32 cellular contexts compared by ENCODE assay signal in genomic region chr2:237660381-237660900, GRCh38. TPM values are rescaled to one million over a fixed set of nuclear protein-coding genes. Genes with fewer than 3 reads are reported as not detected.
DNase-seq lines count a peak whose midpoint lies in the region; ATAC-seq, FAIRE-seq and TF ChIP-seq lines count a peak whose summit lies in the region.
"Had no signal": no experiment of that assay in that cellular context is flagged by ENCODE, and none has a peak within 500 bp of the region (broad histone marks: within the 10 kb centered on the region; RNA-seq: fewer than 3 reads in every experiment).

No MANE protein-coding gene starts in this region.

- ATAC-seq in body of pancreas (no peak), pancreas (peak in 1 of 4 donors; percentile 2), upper lobe of right lung (no peak), HG02981 (IDR thresholded peaks at IDR 0.05; ENCODE audit: unreplicated experiment) (no peak)
- ATAC-seq: activated CD8-positive, alpha-beta T cell treated with anti-CD3 and anti-CD28 coated beads, Interleukin-2, amount 10 ng/mL, durations not matched to agents 7 days and 5 days; CD8-positive, alpha-beta T cell; left lobe of liver; T-cell had no signal

- DNase-seq in NCI-H82 (lab: John Stamatoyannopoulos, UW) = peak; percentile 26
- DNase-seq in NCI-H82 treated with DMSO at 0.1 percent for 48 hours (lab: John Stamatoyannopoulos, UW; ENCODE audit: unreplicated experiment) = no peak
- no peak for DNase-seq in body of pancreas
- no peak for DNase-seq in pancreas
- peak; percentile 25 for DNase-seq in upper lobe of right lung
- DNase-seq in HCEC 1CT = no peak
- no peak for DNase-seq in NK-92 treated with Interleukin-12 subunit alpha and Interleukin-12 subunit beta, amount 100 ng/mL, for 24 hours (lab: John Stamatoyannopoulos, UW)
- DNase-seq: activated CD4-positive, alpha-beta T cell treated with anti-CD3 and anti-CD28 coated beads for 1 hour; activated CD8-positive, alpha-beta T cell treated with anti-CD3 and anti-CD28 coated beads, Interleukin-2, amount 10 ng/mL, durations not matched to agents 7 days and 5 days; activated effector memory CD4-positive, alpha-beta T cell treated with Interleukin-2 at 50 U/mL for 16 hours; activated T-cell treated with anti-CD3 and anti-CD28 coated beads for 4 hours; anterior cingulate cortex; caudate nucleus; endodermal cell; esophagus squamous epithelium; foreskin melanocyte; immature natural killer cell; IMR-90; naive B cell; NCI-H1092; NCI-H1694 treated with DMSO at 0.1 percent for 48 hours; NCI-H2171 treated with DMSO at 0.1 percent for 48 hours; NCI-H510A treated with DMSO at 0.1 percent for 48 hours; occipital lobe; stimulated activated CD4-positive, alpha-beta T cell treated with anti-CD3 and anti-CD28 coated beads, Interleukin-1b, Interleukin-23, amount 100 ng/mL, for 48 hours; T-cell had no signal

- H3K4me3 ChIP-seq in body of pancreas (no peak overlapping the region), pancreas (no peak overlapping the region), upper lobe of right lung (no peak overlapping the region)
- H3K4me3 ChIP-seq: esophagus squamous epithelium, SJSA1, smooth muscle cell had no signal

- H3K27me3 ChIP-seq in body of pancreas (no peaks in the 10 kb centered on the region), pancreas (no peaks in the 10 kb centered on the region), upper lobe of right lung (no peaks in the 10 kb centered on the region)
- H3K27me3 ChIP-seq: SJSA1 had no signal

- H3K27ac ChIP-seq in body of pancreas (peak overlapping the region; percentile 15 to 84 (median 48)), pancreas (peak overlapping the region in 3 of 4 donors; percentile 43 to 53 (median 44)), upper lobe of right lung (no peak overlapping the region)
- H3K27ac ChIP-seq: SJSA1 had no signal

- peaks cover 34% of the 10 kb centered on the region for H3K4me1 ChIP-seq in body of pancreas
- peaks cover 0 to 6% (median 6%) of the 10 kb centered on the region in 3 donors for H3K4me1 ChIP-seq in pancreas
- H3K4me1 ChIP-seq in upper lobe of right lung = peaks cover 17% of the 10 kb centered on the region
- H3K4me1 ChIP-seq: SJSA1 had no signal

- WGBS in body of pancreas, 2 donors = 43 to 49% methylated on average over 5 of the region's 5 CpGs
- 41% methylated on average over 5 of the region's 5 CpGs for WGBS in pancreas, 2 donors

- intact Hi-C loops in body of pancreas (cut with DNase I) (no loop called here), pancreas (cut with DNase I) (no loop called here), upper lobe of right lung (cut with DNase I) (no loop called here)

- H3K9me3 ChIP-seq in body of pancreas (no peaks in the 10 kb centered on the region), pancreas (no peaks in the 10 kb centered on the region), upper lobe of right lung (no peaks in the 10 kb centered on the region)
- H3K9me3 ChIP-seq: esophagus squamous epithelium, SJSA1 had no signal

- H3K36me3 ChIP-seq in body of pancreas (replicated peaks in 1 of 2; ENCODE audit: insufficient read depth in 1 of 2, low read depth in 2 of 2) (no peaks in the 10 kb centered on the region), pancreas (no peaks in the 10 kb centered on the region), upper lobe of right lung (no peaks in the 10 kb centered on the region)
- H3K36me3 ChIP-seq: esophagus squamous epithelium had no signal

- no peak for FAIRE-seq in pancreas (lab: Jason Lieb, UNC)
- FAIRE-seq: urothelium cell line had no signal

- TF ChIP-seq CTCF in body of pancreas (IDR thresholded peaks at IDR 0.05) (no peak), pancreas (IDR thresholded peaks at IDR 0.05) (no peak), upper lobe of right lung (IDR thresholded peaks at IDR 0.05) (no peak)

- TF ChIP-seq POLR2A in body of pancreas (IDR thresholded peaks at IDR 0.05) = no peak

RNA-seq across cellular contexts. Expression of gene LRRFIP1, which starts 33.1 kb away (rescaled TPM):
- 10 to 100 TPM; 49.8 to 57.1 TPM for total RNA-seq in body of pancreas
- 10 to 100 TPM; 18.4 to 55.0 (median 33.4) TPM for total RNA-seq in pancreas
- 10 to 100 TPM; 22.3 to 33.7 TPM for polyA plus RNA-seq in pancreas
- total RNA-seq in upper lobe of right lung = 178 TPM

Comparison
In these comparisons a context has a peak if more than half of its experiments do, and no peak if none do; other contexts are left out.
1. DNase-seq: peak in NCI-H82 (single experiment) and upper lobe of right lung (single experiment); none in NCI-H82 treated with DMSO at 0.1 percent for 48 hours (single experiment), body of pancreas (0 of 4), pancreas (0 of 6), HCEC 1CT (single experiment) and NK-92 treated with Interleukin-12 subunit alpha and Interleukin-12 subunit beta, amount 100 ng/mL, for 24 hours (single experiment).